ENCODE assay signal across 9 cellular contexts in the genomic region with DNA sequence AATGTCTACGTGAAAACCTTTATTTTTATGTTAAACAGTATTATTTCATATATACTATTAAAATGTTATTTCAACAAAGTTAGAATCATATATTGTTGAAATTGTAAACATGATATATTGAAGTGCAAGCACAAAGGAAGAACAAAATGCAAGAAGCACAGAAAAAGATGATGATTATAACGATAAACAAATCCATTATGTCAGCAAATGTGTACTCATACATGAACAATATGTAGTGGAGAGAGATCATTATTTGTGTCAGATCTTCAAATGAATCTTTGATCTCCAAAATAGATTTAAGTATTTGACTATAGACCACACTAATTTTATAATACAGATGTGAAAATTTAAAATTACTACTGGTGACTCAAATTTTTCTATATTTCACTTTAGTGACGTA.
"Had no signal": no experiment of that assay in that cellular context is flagged by ENCODE, and none has a peak within 500 bp of the region (broad histone marks: within the 10 kb centered on the region; RNA-seq: fewer than 3 reads in every experiment).

No MANE protein-coding gene starts in this region.

- FAIRE-seq: H1, H54 had no signal

- H3K4me2 ChIP-seq: GM23338 had no signal

- H3K4me1 Mint-ChIP-seq: GM23338, H9, IgD-negative memory B cell had no signal

- ATAC-seq: GM23338 had no signal

- H3K4me3 Mint-ChIP-seq: GM23338, H9, IgD-negative memory B cell had no signal

- H2AFZ ChIP-seq: GM23338 had no signal

- H3K27ac ChIP-seq: HL-60 had no signal

- H3K27me3 Mint-ChIP-seq: IgD-negative memory B cell had no signal

- H3K4me3 ChIP-seq: GM23338 had no signal

- H3K36me3 Mint-ChIP-seq: IgD-negative memory B cell had no signal

- H3K27ac Mint-ChIP-seq: GM23338, H9, IgD-negative memory B cell had no signal

- DNase-seq: H9, HCEC 1CT, Kasumi-1, KG1 had no signal
